In genomic region chr4:102055805-102056204, GRCh38 we compare ENCODE assay signal across 20 cellular contexts.
"Had no signal": no experiment of that assay in that cellular context is flagged by ENCODE, and none has a peak within 500 bp of the region (broad histone marks: within the 10 kb centered on the region; RNA-seq: fewer than 3 reads in every experiment).

No MANE protein-coding gene starts in this region.

- H3K27ac ChIP-seq: dorsolateral prefrontal cortex, esophagus squamous epithelium, heart left ventricle, left lung, parathyroid adenoma, skin epidermis, stomach, thoracic aorta had no signal

- H2AFZ ChIP-seq: parathyroid adenoma had no signal

- H3K27me3 Mint-ChIP-seq: memory B cell had no signal

- H3K9me3 Mint-ChIP-seq: activated naive CD8-positive, alpha-beta T cell treated with anti-CD3 and anti-CD28 coated beads for 36 hours; activated T-cell treated with anti-CD3 and anti-CD28 coated beads, Interleukin-2, amount 50 U/mL, for 24 hours; memory B cell; nephron; T-helper 1 cell treated with Interleukin-12 subunit alpha and Interleukin-12 subunit beta and Interleukin-4 antibody, amounts not matched to agents 30 μg/mL and 1 μg/mL, for 36 hours had no signal

- H3K4me1 ChIP-seq: esophagus squamous epithelium, heart left ventricle, left lung, parathyroid adenoma had no signal

- H3K9me3 ChIP-seq: esophagus squamous epithelium, heart left ventricle, left lung, stomach, thoracic aorta had no signal

- H3K27ac Mint-ChIP-seq: activated naive CD8-positive, alpha-beta T cell treated with anti-CD3 and anti-CD28 coated beads for 36 hours; activated T-cell treated with anti-CD3 and anti-CD28 coated beads, Interleukin-2, amount 50 U/mL, for 24 hours; memory B cell; nephron; T-helper 1 cell treated with Interleukin-12 subunit alpha and Interleukin-12 subunit beta and Interleukin-4 antibody, amounts not matched to agents 30 μg/mL and 1 μg/mL, for 36 hours had no signal

- H3K27me3 ChIP-seq: dorsolateral prefrontal cortex, esophagus squamous epithelium, heart left ventricle, left lung, stomach had no signal

- H3K79me2 ChIP-seq: parathyroid adenoma had no signal

- H3K36me3 ChIP-seq: esophagus squamous epithelium, heart left ventricle, left lung, stomach, thoracic aorta had no signal

- H3K4me3 ChIP-seq: dorsolateral prefrontal cortex, esophagus squamous epithelium, heart left ventricle, left lung, skin epidermis, stomach, thoracic aorta had no signal

- H3K4me3 Mint-ChIP-seq: activated naive CD8-positive, alpha-beta T cell treated with anti-CD3 and anti-CD28 coated beads for 36 hours; activated T-cell treated with anti-CD3 and anti-CD28 coated beads, Interleukin-2, amount 50 U/mL, for 24 hours; memory B cell; nephron; T-helper 1 cell treated with Interleukin-12 subunit alpha and Interleukin-12 subunit beta and Interleukin-4 antibody, amounts not matched to agents 30 μg/mL and 1 μg/mL, for 36 hours had no signal

- DNase-seq: activated CD4-positive, alpha-beta T cell treated with anti-CD3 and anti-CD28 coated beads, Interleukin-2, amount 50 U/mL, for 4 hours; activated effector memory CD4-positive, alpha-beta T cell treated with anti-CD3 and anti-CD28 coated beads, Interleukin-2, amount 50 U/mL, for 16 hours; activated naive CD8-positive, alpha-beta T cell treated with anti-CD3 and anti-CD28 coated beads for 36 hours; activated T-cell treated with anti-CD3 and anti-CD28 coated beads, Interleukin-2, amount 50 U/mL, for 24 hours; anterior cingulate cortex; dorsolateral prefrontal cortex; esophagus squamous epithelium; foreskin melanocyte; heart left ventricle; islet precursor cell; left lung; retina; stimulated activated CD4-positive, alpha-beta T cell treated with anti-CD3 and anti-CD28 coated beads, Interleukin-4, amount 100 ng/mL, for 4 hours; stomach had no signal

- H3K36me3 Mint-ChIP-seq: activated naive CD8-positive, alpha-beta T cell treated with anti-CD3 and anti-CD28 coated beads for 36 hours had no signal

- H3K4me1 Mint-ChIP-seq: nephron had no signal
